16 cellular contexts compared by ENCODE assay signal in genomic region chr13:99366075-99366987, GRCh38. TPM values are rescaled to one million over a fixed set of nuclear protein-coding genes. Genes with fewer than 3 reads are reported as not detected.
A peak's percentile ranks its signal among the peaks of the same experiment; 100 is the strongest.
DNase-seq lines count a peak whose midpoint lies in the region; ATAC-seq and TF ChIP-seq lines count a peak whose summit lies in the region.
"Had no signal": no experiment of that assay in that cellular context is flagged by ENCODE, and none has a peak within 500 bp of the region (broad histone marks: within the 10 kb centered on the region; RNA-seq: fewer than 3 reads in every experiment).

No MANE protein-coding gene starts in this region.

- H3K27me3 Mint-ChIP-seq in immature natural killer cell (ENCODE audit: low read depth in 3 of 3), result peaks cover 2 to 4% (median 4%) of the 10 kb centered on the region in 3 donors

- peak overlapping the region in 4 of 5 donors; percentile 4 to 51 (median 40) for H3K4me3 Mint-ChIP-seq in immature natural killer cell

- H3K4me1 Mint-ChIP-seq in immature natural killer cell, result peaks cover 48 to 71% of the 10 kb centered on the region in 2 donors

- H3K4me3 ChIP-seq in SJCRH30 (no peak overlapping the region), brain microvascular endothelial cell (ENCODE audit: low read depth, low read length) (no peak overlapping the region)
- H3K4me3 ChIP-seq: lung, prostate gland, vagina had no signal

- peak overlapping the region; percentile 47 to 92 (median 70) for H3K27ac Mint-ChIP-seq in immature natural killer cell

- H3K36me3 Mint-ChIP-seq in immature natural killer cell, result peaks cover 24 to 42% (median 38%) of the 10 kb centered on the region in 3 donors

- H3K36me3 ChIP-seq in SJCRH30 (peaks cover 4% of the 10 kb centered on the region; the same call in 1 of the 2 replicates), brain microvascular endothelial cell (replicated peaks) (peaks cover 3% of the 10 kb centered on the region)
- H3K36me3 ChIP-seq: prostate gland had no signal

- ATAC-seq in GM18502 (IDR thresholded peaks at IDR 0.05; ENCODE audit: poor library complexity, unreplicated experiment), result peak; percentile 55
- ATAC-seq in GM21381 (IDR thresholded peaks at IDR 0.05; ENCODE audit: unreplicated experiment), result peak; percentile 48
- peak; percentile 58 for ATAC-seq in HG03432 (IDR thresholded peaks at IDR 0.05; ENCODE audit: unreplicated experiment)

- DNase-seq in immature natural killer cell, result no peak
- no peak for DNase-seq in ureter (ENCODE audit: low spot score)
- DNase-seq in NCI-H2107 treated with DMSO at 0.1 percent for 48 hours (lab: John Stamatoyannopoulos, UW; ENCODE audit: unreplicated experiment), result no peak
- DNase-seq in SJCRH30, result no peak
- no peak for DNase-seq in brain microvascular endothelial cell
- DNase-seq: cortex of kidney, glutamatergic neuron, NCI-H1105 had no signal

- H3K27me3 ChIP-seq in SJCRH30 (no peaks in the 10 kb centered on the region), brain microvascular endothelial cell (replicated peaks) (no peaks in the 10 kb centered on the region)
- H3K27me3 ChIP-seq: vagina had no signal

- no peaks in the 10 kb centered on the region for H3K4me1 ChIP-seq in SJCRH30
- H3K4me1 ChIP-seq: prostate gland, vagina had no signal

- TF ChIP-seq CTCF in brain microvascular endothelial cell (IDR thresholded peaks at IDR 0.05; ENCODE audit: low read depth, low read length, missing control alignments), result no peak

- in situ Hi-C loops in brain microvascular endothelial cell (cut with HindIII; ENCODE audit: low pct_ligation_motif_present, low sequenced_read_pairs), result no loop called here

- no peaks in the 10 kb centered on the region for H3K9me3 Mint-ChIP-seq in immature natural killer cell
- H3K9me3 Mint-ChIP-seq: T-helper 1 cell treated with Interleukin-12 subunit alpha and Interleukin-12 subunit beta and Interleukin-4 antibody, amounts not matched to agents 30 μg/mL and 1 μg/mL, for 36 hours had no signal

- H3K9me3 ChIP-seq in SJCRH30 (replicated peaks), result no peaks in the 10 kb centered on the region
- H3K9me3 ChIP-seq: prostate gland, vagina had no signal

- H3K27ac ChIP-seq in SJCRH30, result no peak overlapping the region
- H3K27ac ChIP-seq in brain microvascular endothelial cell, result no peak overlapping the region
- H3K27ac ChIP-seq: HL-60, prostate gland, vagina had no signal

RNA-seq across cellular contexts. Expression of gene GPR183, which starts 59.1 kb away (rescaled TPM):
- 100 to 1,000 TPM in 1 of 3 donors, 10 to 100 TPM in 2; 63.2 to 154 (median 87.1) TPM for polyA plus RNA-seq in immature natural killer cell
- total RNA-seq in ureter, result 5.4 TPM
- not detected in 2 replicates for total RNA-seq in SJCRH30 (2014; rRNA removed; shearing (Covaris generic))
